Comparison of ENCODE assay signal across 8 cellular contexts in the genomic region with DNA sequence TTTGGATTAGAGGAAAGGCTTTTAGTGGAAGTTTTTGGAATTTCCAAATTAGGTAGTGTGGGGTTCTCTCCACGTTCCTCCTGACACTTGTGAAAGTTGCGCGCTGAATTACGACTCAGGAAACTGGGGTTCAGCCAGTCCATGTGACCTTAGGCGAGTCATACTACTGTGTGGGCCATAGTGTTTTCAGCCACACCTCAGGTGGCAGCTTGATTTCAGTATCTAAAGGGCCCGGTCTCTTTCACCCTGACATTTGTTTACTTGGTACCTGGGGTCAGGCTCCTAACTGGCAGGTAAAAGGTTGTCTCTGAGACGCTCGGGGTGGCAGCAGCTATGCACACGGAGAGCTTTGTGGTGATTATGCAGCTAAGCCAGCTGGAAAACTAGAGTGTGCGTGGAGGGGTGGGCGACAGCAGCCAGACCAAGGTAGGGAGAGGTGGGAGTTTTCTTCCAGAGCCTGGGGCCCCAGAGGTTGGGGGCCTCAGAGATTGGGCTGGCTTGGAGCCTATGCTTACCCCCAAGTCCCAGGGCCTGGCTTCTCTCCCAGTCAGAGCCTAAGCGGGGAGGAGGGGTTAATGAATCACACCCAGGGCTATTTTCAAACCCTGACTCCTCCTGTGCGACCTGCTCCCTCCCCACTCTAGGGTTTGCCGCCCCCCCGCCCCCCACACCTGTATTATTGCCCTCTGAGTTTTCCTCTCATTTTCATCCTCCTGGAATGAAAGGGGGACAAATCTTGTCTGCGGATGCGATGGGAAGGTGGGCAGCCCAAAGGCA. TPM values are rescaled to one million over a fixed set of nuclear protein-coding genes. Genes with fewer than 3 reads are reported as not detected.
A peak's percentile ranks its signal among the peaks of the same experiment; 100 is the strongest.
DNase-seq lines count a peak whose midpoint lies in the region; ATAC-seq and TF ChIP-seq lines count a peak whose summit lies in the region.

No MANE protein-coding gene starts in this region.

- ATAC-seq in HG03457 (IDR thresholded peaks at IDR 0.05; ENCODE audit: unreplicated experiment) (peak; percentile 51), natural killer cell (no peak), GM21526 (IDR thresholded peaks at IDR 0.05; ENCODE audit: low FRiP score, unreplicated experiment) (no peak), GM18505 (IDR thresholded peaks at IDR 0.05; ENCODE audit: unreplicated experiment) (no peak), GM18870 (IDR thresholded peaks at IDR 0.05; ENCODE audit: unreplicated experiment) (no peak)
- ATAC-seq in CD4-positive, alpha-beta T cell (ENCODE audit: poor library complexity) = no peak

- TF ChIP-seq CTCF in CD14-positive monocyte (IDR thresholded peaks at IDR 0.05) (no peak), natural killer cell (IDR thresholded peaks at IDR 0.05) (no peak)
- no peak for TF ChIP-seq CTCF in CD4-positive, alpha-beta T cell (IDR thresholded peaks at IDR 0.05)

- H3K4me3 Mint-ChIP-seq in CD14-positive monocyte (peak overlapping the region; percentile 82 to 85), natural killer cell (peak overlapping the region; percentile 77)
- H3K4me3 Mint-ChIP-seq in CD4-positive, alpha-beta T cell = no peak overlapping the region

- TF ChIP-seq POLR2A in GM18505 (IDR thresholded peaks at IDR 0.05; ENCODE audit: borderline replicate concordance, extremely low read depth, insufficient read depth, insufficient read length) = no peak

- DNase-seq in CD14-positive monocyte (ENCODE audit: low spot score) (peak; percentile 66), natural killer cell (no peak)
- no peak for DNase-seq in CD4-positive, alpha-beta T cell

- no peaks in the 10 kb centered on the region for H3K36me3 Mint-ChIP-seq in CD14-positive monocyte
- no peaks in the 10 kb centered on the region for H3K36me3 Mint-ChIP-seq in natural killer cell
- H3K36me3 Mint-ChIP-seq in CD4-positive, alpha-beta T cell (ENCODE audit: low read depth) = no peaks in the 10 kb centered on the region

- CTCF ChIA-PET in CD4-positive, alpha-beta T cell (lab: Charles Lee) = no interaction called here

- H3K27ac ChIP-seq in duodenal mucosa (ENCODE audit: low read depth, low read length) = no peak overlapping the region
- H3K27ac ChIP-seq in CD4-positive, alpha-beta T cell (ENCODE audit: low read depth, low read length) = no peak overlapping the region

- intact Hi-C loops in CD14-positive monocyte (cut with micrococcal nuclease) = no loop called here
- intact Hi-C loops in natural killer cell (cut with micrococcal nuclease) = no loop called here
- intact Hi-C loops in CD4-positive, alpha-beta T cell (cut with DNase I, micrococcal nuclease) = no loop called here

- peaks cover 0 to 4% (median 4%) of the 10 kb centered on the region in 3 donors for H3K27me3 Mint-ChIP-seq in CD14-positive monocyte (ENCODE audit: low read depth in 3 of 3)
- H3K27me3 Mint-ChIP-seq in natural killer cell (ENCODE audit: low read depth in 2 of 2) = peaks cover 0 to 6% of the 10 kb centered on the region in 2 donors
- H3K27me3 Mint-ChIP-seq in CD4-positive, alpha-beta T cell = peaks cover 32% of the 10 kb centered on the region

- peaks cover 0 to 3% (median 0%) of the 10 kb centered on the region in 7 donors for H3K9me3 Mint-ChIP-seq in CD14-positive monocyte
- H3K9me3 Mint-ChIP-seq in natural killer cell = no peaks in the 10 kb centered on the region
- H3K9me3 Mint-ChIP-seq in CD4-positive, alpha-beta T cell = no peaks in the 10 kb centered on the region

- peaks cover 64% of the 10 kb centered on the region for H3K4me1 Mint-ChIP-seq in CD14-positive monocyte
- H3K4me1 Mint-ChIP-seq in natural killer cell = peaks cover 0 to 5% of the 10 kb centered on the region in 2 donors
- no peaks in the 10 kb centered on the region for H3K4me1 Mint-ChIP-seq in CD4-positive, alpha-beta T cell (ENCODE audit: low read depth)

- H3K36me3 ChIP-seq in duodenal mucosa (ENCODE audit: control insufficient read depth in 1 of 2, insufficient read depth in 2 of 2, low read length in 2 of 2) = no peaks in the 10 kb centered on the region

- H3K4me3 ChIP-seq in duodenal mucosa (ENCODE audit: low read depth in 1 of 2, low read length in 2 of 2) = peak overlapping the region; percentile 36 to 50

- POLR2A ChIA-PET in CD4-positive, alpha-beta T cell (lab: Charles Lee) = no interaction called here

- H3K4me1 ChIP-seq in duodenal mucosa (ENCODE audit: control insufficient read depth in 1 of 2, insufficient read depth in 2 of 2, low read length in 2 of 2) = no peaks in the 10 kb centered on the region

- H3K9me3 ChIP-seq in duodenal mucosa (ENCODE audit: control insufficient read depth in 1 of 2, low read length in 2 of 2) = no peaks in the 10 kb centered on the region
- no peaks in the 10 kb centered on the region for H3K9me3 ChIP-seq in CD4-positive, alpha-beta T cell (ENCODE audit: control insufficient read depth, low read length)

- no peaks in the 10 kb centered on the region for H3K27me3 ChIP-seq in duodenal mucosa (ENCODE audit: control insufficient read depth in 1 of 2, insufficient read depth in 2 of 2, low read length in 2 of 2)
- H3K27me3 ChIP-seq in CD4-positive, alpha-beta T cell (ENCODE audit: control insufficient read depth, insufficient read depth, low read length) = peaks cover 19% of the 10 kb centered on the region

- H3K9ac ChIP-seq in duodenal mucosa (ENCODE audit: low read depth in 1 of 2, low read length in 2 of 2) = peak overlapping the region in 1 of 2 donors; percentile 48

- H3K27ac Mint-ChIP-seq in CD14-positive monocyte = peak overlapping the region; percentile 84 to 97 (median 95)
- H3K27ac Mint-ChIP-seq in natural killer cell = peak overlapping the region in 1 of 2 donors; percentile 29
- no peak overlapping the region for H3K27ac Mint-ChIP-seq in CD4-positive, alpha-beta T cell

RNA-seq across cellular contexts. Expression of a gene that starts 47.2 kb away (rescaled TPM):
- polyA plus RNA-seq in CD14-positive monocyte = 1 to 10 TPM; 1.2 to 1.7 TPM
- total RNA-seq in natural killer cell = 1 to 10 TPM in 2 of 3 donors, under 1 TPM in 1; 0.97 to 1.3 (median 1.1) TPM
- under 1 TPM; 0.22 to 0.25 TPM for total RNA-seq in CD4-positive, alpha-beta T cell
